Comparison of ENCODE assay signal across 15 cellular contexts in genomic region chr16:87063543-87063942, GRCh38.
A peak's percentile ranks its signal among the peaks of the same experiment; 100 is the strongest.
DNase-seq lines count a peak whose midpoint lies in the region; ATAC-seq, FAIRE-seq and TF ChIP-seq lines count a peak whose summit lies in the region.
"Had no signal": no experiment of that assay in that cellular context is flagged by ENCODE, and none has a peak within 500 bp of the region (broad histone marks: within the 10 kb centered on the region; RNA-seq: fewer than 3 reads in every experiment).

No MANE protein-coding gene starts in this region.

- H3K23ac ChIP-seq in H1 (ENCODE audit: insufficient read length), result no peak overlapping the region
- H3K23ac ChIP-seq in neuronal stem cell (ENCODE audit: low read depth, low read length, poor library complexity), result no peak overlapping the region

- H3K79me1 ChIP-seq in H1 (ENCODE audit: low read depth, low read length), result no peaks in the 10 kb centered on the region
- H3K79me1 ChIP-seq in neuronal stem cell (ENCODE audit: low read depth, low read length), result no peaks in the 10 kb centered on the region

- WGBS in H1 (ENCODE audit: extremely low coverage in 1 of 2, insufficient coverage in 1 of 2, insufficient read length in 1 of 2, insufficient replicate concordance in 2 of 2, low coverage in 1 of 2, low lambda C conversion rate in 2 of 2, missing lambda C conversion rate in 1 of 2), 2 experiments, result 95% methylated on average over 19 of the region's 19 CpGs; no CpG with 5 or more reads in 1 of the 2 experiments
- WGBS in neuronal stem cell (ENCODE audit: extremely low coverage in 2 of 2, insufficient read length in 2 of 2, insufficient replicate concordance in 1 of 2), 2 donors, result no CpG with 5 or more reads among the region's 19 CpGs

- H4K8ac ChIP-seq in H1 (ENCODE audit: extremely low read depth, insufficient read depth, low read length), result no peak overlapping the region; the same call in 1 of the 2 replicates
- H4K8ac ChIP-seq in neuronal stem cell (ENCODE audit: low read depth, low read length), result no peak overlapping the region

- no peak for TF ChIP-seq RAD21 in H1 (IDR thresholded peaks at IDR 0.05 in 1 of 2, conservative IDR thresholded peaks at IDR 0.05 in 1 of 2; ENCODE audit: low read depth in 2 of 2, low read length in 2 of 2)

- peaks cover 4% of the 10 kb centered on the region for H3K27me3 Mint-ChIP-seq in neural progenitor cell (ENCODE audit: insufficient read depth, low read depth)

- H3K9me3 ChIP-seq in H1 (ENCODE audit: insufficient read depth in 2 of 2, low read depth in 1 of 2, low read length in 1 of 2) (no peaks in the 10 kb centered on the region), neuronal stem cell (replicated peaks in 1 of 2; ENCODE audit: control insufficient read depth in 2 of 2, insufficient read depth in 1 of 2, low read depth in 1 of 2, low read length in 2 of 2) (peaks cover 0 to 2% of the 10 kb centered on the region in 2 donors), neural progenitor cell (ENCODE audit: low read depth) (no peaks in the 10 kb centered on the region), lower lobe of right lung (no peaks in the 10 kb centered on the region)
- H3K9me3 ChIP-seq: BLaER1 treated with 17β-estradiol and CSF1 and Interleukin-3, amounts not matched to agents 10 nM and 100 nM had no signal

- H3K79me2 ChIP-seq in H1 (ENCODE audit: control insufficient read depth in 1 of 2, insufficient read depth in 2 of 2, low read length in 2 of 2) (no peaks in the 10 kb centered on the region), neural progenitor cell (ENCODE audit: low read depth) (no peaks in the 10 kb centered on the region)

- no peak overlapping the region for H3K27ac ChIP-seq in H1 (ENCODE audit: low read depth, low read length)
- H3K27ac ChIP-seq in neuronal stem cell (replicated peaks; ENCODE audit: low read length), result no peak overlapping the region
- no peak overlapping the region for H3K27ac ChIP-seq in neural progenitor cell
- H3K27ac ChIP-seq in lower lobe of right lung, result no peak overlapping the region
- H3K27ac ChIP-seq: 22Rv1; BLaER1 treated with 17β-estradiol and CSF1 and Interleukin-3, amounts not matched to agents 10 nM and 100 nM had no signal

- H2BK12ac ChIP-seq in H1 (ENCODE audit: low read depth, low read length) (peak overlapping the region; percentile 99; the same call in 1 of the 2 replicates), neuronal stem cell (ENCODE audit: low read length) (no peak overlapping the region)

- no peaks in the 10 kb centered on the region; a peak in 1 of 7 replicates for H3K4me1 ChIP-seq in H1 (replicated peaks in 1 of 4; ENCODE audit: control insufficient read depth in 3 of 4, insufficient read depth in 4 of 4, low read length in 3 of 4)
- H3K4me1 ChIP-seq in neuronal stem cell (ENCODE audit: control insufficient read depth in 2 of 2, insufficient read depth in 1 of 2, low read depth in 1 of 2, low read length in 2 of 2), result peaks cover 0 to 3% of the 10 kb centered on the region in 2 donors
- H3K4me1 ChIP-seq in neural progenitor cell, result peaks cover 11% of the 10 kb centered on the region
- H3K4me1 ChIP-seq in lower lobe of right lung, result no peaks in the 10 kb centered on the region

- H3K4ac ChIP-seq in H1 (replicated peaks; ENCODE audit: insufficient read length, low read depth, low read length) (no peak overlapping the region), neuronal stem cell (ENCODE audit: low read length) (peak overlapping the region; percentile 32)

- H3K27me3 ChIP-seq in H1 (replicated peaks in 1 of 4; ENCODE audit: control insufficient read depth in 3 of 4, extremely low read depth in 1 of 4, insufficient read depth in 3 of 4, low read length in 3 of 4) (no peaks in the 10 kb centered on the region), neuronal stem cell (ENCODE audit: control insufficient read depth in 3 of 3, insufficient read depth in 3 of 3, low read depth in 1 of 3, low read length in 3 of 3) (peaks cover 0 to 43% (median 2%) of the 10 kb centered on the region in 3 experiments), neural progenitor cell (peaks cover 3% of the 10 kb centered on the region), lower lobe of right lung (ENCODE audit: low read depth) (peaks cover 31% of the 10 kb centered on the region)
- H3K27me3 ChIP-seq: BLaER1 treated with 17β-estradiol and CSF1 and Interleukin-3, amounts not matched to agents 10 nM and 100 nM had no signal

- no peak overlapping the region for H2AK5ac ChIP-seq in H1 (ENCODE audit: low read depth, low read length)
- H2AK5ac ChIP-seq in neuronal stem cell (ENCODE audit: low read depth, low read length), result no peak overlapping the region

- no peak overlapping the region for H3K27ac Mint-ChIP-seq in neural progenitor cell

- DNase-seq in activated CD8-positive, alpha-beta memory T cell treated with anti-CD3 and anti-CD28 coated beads for 24 hours, result peak; percentile 13
- DNase-seq in activated CD8-positive, alpha-beta memory T cell treated with anti-CD3 and anti-CD28 coated beads, Interleukin-2, amount 50 U/mL, for 48 hours, result no peak
- DNase-seq in H1 (ENCODE audit: low read depth in 1 of 2, low spot score in 2 of 2) (no peak), neuronal stem cell (ENCODE audit: low spot score) (no peak), neural progenitor cell (ENCODE audit: low spot score) (no peak), lower lobe of right lung (no peak), foreskin melanocyte (no peak)
- DNase-seq: EL, NCI-H1417 treated with DMSO at 0.1 percent for 48 hours, NCI-H2081, NCI-H510A treated with DMSO at 0.1 percent for 48 hours, SIG-M5 had no signal

- TF ChIP-seq CTCF in H1 (IDR thresholded peaks at IDR 0.05; ENCODE audit: control extremely low read depth in 1 of 3, insufficient read depth in 1 of 3, low read depth in 1 of 3, low read length in 3 of 3) (no peak), neural progenitor cell (IDR thresholded peaks at IDR 0.05) (no peak), lower lobe of right lung (IDR thresholded peaks at IDR 0.05) (no peak)

- CTCF ChIA-PET in H1 (lab: Charles Lee; ENCODE audit: partially characterized antibody), result interaction anchor here (0.6 to 5.5 kb wide), 45 partner anchors 8 to 991 kb away, joined by 3 to 52 read pairs (median 5); no protein-coding TSS in a partner anchor

- POLR2A ChIA-PET in H1 (lab: Charles Lee; ENCODE audit: partially characterized antibody), result no interaction called here

- no peak overlapping the region for H2AFZ ChIP-seq in H1 (ENCODE audit: low read length)
- H2AFZ ChIP-seq in neuronal stem cell (ENCODE audit: low read length), result no peak overlapping the region
- no peak overlapping the region for H2AFZ ChIP-seq in neural progenitor cell (replicated peaks)

- peaks cover 24% of the 10 kb centered on the region for H3K4me1 Mint-ChIP-seq in neural progenitor cell

- H3K9ac ChIP-seq in H1 (replicated peaks in 1 of 4; ENCODE audit: extremely low read depth in 1 of 4, low read depth in 3 of 4, low read length in 3 of 4) (no peak overlapping the region), neuronal stem cell (ENCODE audit: low read depth, low read length, poor library complexity) (no peak overlapping the region), neural progenitor cell (no peak overlapping the region)
- H3K9ac ChIP-seq: BLaER1 treated with 17β-estradiol and CSF1 and Interleukin-3, amounts not matched to agents 10 nM and 100 nM had no signal

- no peak overlapping the region for H2BK20ac ChIP-seq in H1 (ENCODE audit: low read length)

- H3K36me3 Mint-ChIP-seq in neural progenitor cell, result no peaks in the 10 kb centered on the region

- no peak overlapping the region for H3K56ac ChIP-seq in H1 (replicated peaks; ENCODE audit: insufficient read length, low read depth, low read length)

- H3K4me3 ChIP-seq in H1 (ENCODE audit: extremely low read depth in 1 of 4, insufficient read depth in 2 of 4, low read depth in 3 of 4, low read length in 4 of 4) (no peak overlapping the region), neuronal stem cell (ENCODE audit: low read length in 2 of 2) (peak overlapping the region in 1 of 2 donors; percentile 72), neural progenitor cell (no peak overlapping the region), lower lobe of right lung (no peak overlapping the region)
- H3K4me3 ChIP-seq: BLaER1 treated with 17β-estradiol and CSF1 and Interleukin-3, amounts not matched to agents 10 nM and 100 nM had no signal

- no peak overlapping the region for H4K91ac ChIP-seq in H1 (replicated peaks; ENCODE audit: insufficient read length, low read length)
- H4K91ac ChIP-seq in neuronal stem cell (ENCODE audit: low read depth, low read length, poor library complexity), result peak overlapping the region; percentile 41

- H3K14ac ChIP-seq in H1 (ENCODE audit: insufficient read length) (no peak overlapping the region), neuronal stem cell (ENCODE audit: low read length) (no peak overlapping the region)

- H3K4me2 ChIP-seq in H1 (ENCODE audit: insufficient read depth in 1 of 2, low read depth in 2 of 2, low read length in 2 of 2) (no peak overlapping the region), neuronal stem cell (ENCODE audit: insufficient read depth, low read length, poor library complexity, severe bottlenecking) (no peak overlapping the region), neural progenitor cell (no peak overlapping the region)

- H3K23me2 ChIP-seq in H1 (ENCODE audit: low read depth, low read length), result no peaks in the 10 kb centered on the region; the same call in 1 of the 2 replicates

- no peak for FAIRE-seq in H1 (lab: Jason Lieb, UNC)

- H3F3A ChIP-seq in neural progenitor cell (ENCODE audit: low read depth), result no peaks in the 10 kb centered on the region

- H2BK5ac ChIP-seq in H1 (ENCODE audit: low read depth, low read length) (no peak overlapping the region), neuronal stem cell (ENCODE audit: low read length) (no peak overlapping the region)

- ATAC-seq in lower lobe of right lung (no peak), HG02610 (IDR thresholded peaks at IDR 0.05; ENCODE audit: unreplicated experiment) (no peak)

- no peak overlapping the region for H3K4me3 Mint-ChIP-seq in neural progenitor cell

- TF ChIP-seq POLR2A in H1 (IDR thresholded peaks at IDR 0.05; ENCODE audit: control extremely low read depth in 1 of 2, low read depth in 2 of 2, low read length in 2 of 2), result no peak

- H4K20me1 ChIP-seq in H1 (replicated peaks in 1 of 2; ENCODE audit: control insufficient read depth in 1 of 2, insufficient read depth in 2 of 2, low read length in 2 of 2) (no peaks in the 10 kb centered on the region), neural progenitor cell (ENCODE audit: low read depth) (no peaks in the 10 kb centered on the region)
- H4K20me1 ChIP-seq: BLaER1 treated with 17β-estradiol and CSF1 and Interleukin-3, amounts not matched to agents 10 nM and 100 nM had no signal

- no peak for TF ChIP-seq EP300 in H1 (IDR thresholded peaks at IDR 0.05; ENCODE audit: borderline replicate concordance in 1 of 2, low read depth in 2 of 2, low read length in 2 of 2)

- H2BK15ac ChIP-seq in H1 (ENCODE audit: low read length) (no peak overlapping the region), neuronal stem cell (ENCODE audit: low read length) (no peak overlapping the region)

- no peaks in the 10 kb centered on the region for H3K36me3 ChIP-seq in H1 (ENCODE audit: control insufficient read depth in 2 of 4, insufficient read depth in 4 of 4, low read length in 3 of 4)
- H3K36me3 ChIP-seq in neuronal stem cell (replicated peaks in 1 of 2; ENCODE audit: control insufficient read depth in 2 of 2, insufficient read depth in 2 of 2, low read length in 2 of 2), result no peaks in the 10 kb centered on the region
- no peaks in the 10 kb centered on the region for H3K36me3 ChIP-seq in neural progenitor cell
- H3K36me3 ChIP-seq in lower lobe of right lung, result no peaks in the 10 kb centered on the region
- H3K36me3 ChIP-seq: BLaER1 treated with 17β-estradiol and CSF1 and Interleukin-3, amounts not matched to agents 10 nM and 100 nM had no signal

- H4K5ac ChIP-seq in H1 (ENCODE audit: insufficient read length, low read depth, low read length), result no peak overlapping the region

- H3K9me3 Mint-ChIP-seq in neural progenitor cell, result peaks cover 2% of the 10 kb centered on the region

- H2BK120ac ChIP-seq in H1 (replicated peaks; ENCODE audit: low read depth, low read length) (no peak overlapping the region), neuronal stem cell (ENCODE audit: low read depth, low read length) (no peak overlapping the region)

- H3K18ac ChIP-seq in H1 (ENCODE audit: extremely low read depth, low read length) (no peak overlapping the region), neuronal stem cell (ENCODE audit: low read length) (no peak overlapping the region)

- intact Hi-C loops in lower lobe of right lung (cut with DNase I), result no loop called here
